In the genomic region with DNA sequence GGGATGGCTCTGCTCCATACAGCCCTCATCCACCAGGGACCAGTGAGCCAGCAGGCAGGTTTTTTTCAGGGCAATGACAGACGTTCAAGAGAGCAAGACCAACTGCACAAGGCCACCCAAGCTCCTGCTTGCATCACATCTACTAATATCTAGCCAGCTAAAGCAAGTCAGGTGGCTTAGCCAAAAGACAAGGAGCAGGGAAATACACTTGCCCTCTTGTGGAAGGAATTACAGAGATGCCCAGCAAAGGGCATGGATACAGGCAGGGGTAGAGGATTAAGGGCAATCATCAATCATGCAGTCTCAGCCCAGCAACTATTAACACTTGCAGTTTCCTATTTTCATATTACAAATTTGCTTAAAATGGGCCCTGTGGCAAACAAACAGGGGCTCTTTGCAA, we compare ENCODE assay signal across 28 cellular contexts.
DNase-seq lines count a peak whose midpoint lies in the region; ATAC-seq, FAIRE-seq and TF ChIP-seq lines count a peak whose summit lies in the region.
"Had no signal": no experiment of that assay in that cellular context is flagged by ENCODE, and none has a peak within 500 bp of the region (broad histone marks: within the 10 kb centered on the region; RNA-seq: fewer than 3 reads in every experiment).

No MANE protein-coding gene starts in this region.

- FAIRE-seq in H1 (lab: Jason Lieb, UNC) = no peak
- FAIRE-seq: G401.6, H54, K562 had no signal

- H2BK15ac ChIP-seq in H1 (ENCODE audit: low read length) = no peak overlapping the region

- no peak overlapping the region for H3K23ac ChIP-seq in H1 (ENCODE audit: insufficient read length)
- no peak overlapping the region for H3K23ac ChIP-seq in trophoblast cell (ENCODE audit: low read length)

- H2AFZ ChIP-seq in H1 (ENCODE audit: low read length) = peak overlapping the region; percentile 79; the same call in 1 of the 2 replicates
- no peak overlapping the region for H2AFZ ChIP-seq in trophoblast cell (ENCODE audit: insufficient read depth, low read length, poor library complexity)

- H3K56ac ChIP-seq in H1 (replicated peaks; ENCODE audit: insufficient read length, low read depth, low read length) = no peak overlapping the region

- peak in 2 of 3 experiments; percentile 28 to 46; a peak in 2 of 4 replicates for TF ChIP-seq CTCF in H1 (IDR thresholded peaks at IDR 0.05; ENCODE audit: control extremely low read depth in 1 of 3, insufficient read depth in 1 of 3, low read depth in 1 of 3, low read length in 3 of 3)

- H3K36me3 ChIP-seq in H1 (ENCODE audit: control insufficient read depth in 2 of 4, insufficient read depth in 4 of 4, low read length in 3 of 4) = no peaks in the 10 kb centered on the region
- no peaks in the 10 kb centered on the region for H3K36me3 ChIP-seq in trophoblast cell (ENCODE audit: control insufficient read depth in 1 of 2, insufficient read depth in 2 of 2, low read length in 2 of 2)
- H3K36me3 ChIP-seq: prostate gland had no signal

- H3K4me1 ChIP-seq in H1 (replicated peaks in 1 of 4; ENCODE audit: control insufficient read depth in 3 of 4, insufficient read depth in 4 of 4, low read length in 3 of 4) = no peaks in the 10 kb centered on the region; a peak in 1 of 7 replicates
- no peaks in the 10 kb centered on the region for H3K4me1 ChIP-seq in trophoblast cell (ENCODE audit: control insufficient read depth in 1 of 2, insufficient read depth in 2 of 2, low read length in 2 of 2)
- H3K4me1 ChIP-seq: prostate gland had no signal

- no peaks in the 10 kb centered on the region; a peak in 1 of 7 replicates for H3K27me3 ChIP-seq in H1 (replicated peaks in 1 of 4; ENCODE audit: control insufficient read depth in 3 of 4, extremely low read depth in 1 of 4, insufficient read depth in 3 of 4, low read length in 3 of 4)
- no peaks in the 10 kb centered on the region for H3K27me3 ChIP-seq in trophoblast cell (ENCODE audit: insufficient read depth, low read length)

- H4K5ac ChIP-seq in H1 (ENCODE audit: insufficient read length, low read depth, low read length) = no peak overlapping the region

- TF ChIP-seq EP300 in H1 (IDR thresholded peaks at IDR 0.05; ENCODE audit: borderline replicate concordance in 1 of 2, low read depth in 2 of 2, low read length in 2 of 2) = no peak

- no peaks in the 10 kb centered on the region for H4K20me1 ChIP-seq in H1 (replicated peaks in 1 of 2; ENCODE audit: control insufficient read depth in 1 of 2, insufficient read depth in 2 of 2, low read length in 2 of 2)

- H2BK20ac ChIP-seq in H1 (ENCODE audit: low read length) = no peak overlapping the region

- H3K14ac ChIP-seq in H1 (ENCODE audit: insufficient read length) (no peak overlapping the region), trophoblast cell (ENCODE audit: low read length) (no peak overlapping the region)

- H3K9me3 ChIP-seq in H1 (ENCODE audit: insufficient read depth in 2 of 2, low read depth in 1 of 2, low read length in 1 of 2) (no peaks in the 10 kb centered on the region), trophoblast cell (ENCODE audit: insufficient read depth, low read depth, low read length) (peaks cover 2% of the 10 kb centered on the region)
- H3K9me3 ChIP-seq: prostate gland had no signal

- H4K8ac ChIP-seq in H1 (ENCODE audit: extremely low read depth, insufficient read depth, low read length) (no peak overlapping the region), trophoblast cell (ENCODE audit: low read depth, low read length) (no peak overlapping the region)

- ATAC-seq in HG03139 (IDR thresholded peaks at IDR 0.05; ENCODE audit: unreplicated experiment) (no peak), HG03439 (IDR thresholded peaks at IDR 0.05; ENCODE audit: unreplicated experiment) (no peak)
- ATAC-seq: effector memory CD8-positive, alpha-beta T cell; esophagus mucosa; K562 had no signal

- H2BK5ac ChIP-seq in H1 (ENCODE audit: low read depth, low read length) (no peak overlapping the region), trophoblast cell (ENCODE audit: low read depth, low read length, poor library complexity) (no peak overlapping the region)

- POLR2A ChIA-PET in H1 (lab: Charles Lee; ENCODE audit: partially characterized antibody) = interaction anchor here (0.6 kb wide), 1 partner anchor 30 kb away, joined by 3 read pairs; no protein-coding TSS in a partner anchor

- H3K79me2 ChIP-seq in H1 (ENCODE audit: control insufficient read depth in 1 of 2, insufficient read depth in 2 of 2, low read length in 2 of 2) (no peaks in the 10 kb centered on the region), trophoblast cell (ENCODE audit: control insufficient read depth, insufficient read depth, low read length, poor library complexity) (no peaks in the 10 kb centered on the region)

- no peak overlapping the region for H2BK120ac ChIP-seq in H1 (replicated peaks; ENCODE audit: low read depth, low read length)
- no peak overlapping the region for H2BK120ac ChIP-seq in trophoblast cell (ENCODE audit: insufficient read depth, low read length, poor library complexity)

- H2AK5ac ChIP-seq in H1 (ENCODE audit: low read depth, low read length) (no peak overlapping the region), trophoblast cell (ENCODE audit: low read length) (no peak overlapping the region)

- no peak overlapping the region for H3K18ac ChIP-seq in H1 (ENCODE audit: extremely low read depth, low read length)
- no peak overlapping the region for H3K18ac ChIP-seq in trophoblast cell (ENCODE audit: low read length)

- H4K12ac ChIP-seq in trophoblast cell (ENCODE audit: low read depth, low read length) = no peak overlapping the region

- H2BK12ac ChIP-seq in H1 (ENCODE audit: low read depth, low read length) (no peak overlapping the region), trophoblast cell (ENCODE audit: low read length) (no peak overlapping the region)

- H3K4ac ChIP-seq in H1 (replicated peaks; ENCODE audit: insufficient read length, low read depth, low read length) (no peak overlapping the region), trophoblast cell (ENCODE audit: low read depth, low read length) (no peak overlapping the region)

- H3K23me2 ChIP-seq in H1 (ENCODE audit: low read depth, low read length) = no peaks in the 10 kb centered on the region

- 50% methylated on average over 1 of the region's 1 CpG; no CpG with 5 or more reads in 1 of the 2 experiments for WGBS in H1 (ENCODE audit: extremely low coverage in 1 of 2, insufficient coverage in 1 of 2, insufficient read length in 1 of 2, insufficient replicate concordance in 2 of 2, low coverage in 1 of 2, low lambda C conversion rate in 2 of 2, missing lambda C conversion rate in 1 of 2), 2 experiments
- WGBS in trophoblast cell (ENCODE audit: extremely low coverage, insufficient coverage, insufficient read length) = no CpG with 5 or more reads among the region's 1 CpG

- no peak overlapping the region for H3K9ac ChIP-seq in H1 (replicated peaks in 1 of 4; ENCODE audit: extremely low read depth in 1 of 4, low read depth in 3 of 4, low read length in 3 of 4)
- H3K9ac ChIP-seq in trophoblast cell (ENCODE audit: low read length) = no peak overlapping the region

- H3K27ac ChIP-seq in H1 (ENCODE audit: low read depth, low read length) = no peak overlapping the region
- H3K27ac ChIP-seq in trophoblast cell (ENCODE audit: low read depth, low read length) = no peak overlapping the region
- H3K27ac ChIP-seq: 22Rv1, coronary artery, prostate gland had no signal

- H3K4me2 ChIP-seq in H1 (ENCODE audit: insufficient read depth in 1 of 2, low read depth in 2 of 2, low read length in 2 of 2) (no peak overlapping the region), trophoblast cell (ENCODE audit: low read length) (no peak overlapping the region)

- H3K4me3 ChIP-seq in H1 (ENCODE audit: extremely low read depth in 1 of 4, insufficient read depth in 2 of 4, low read depth in 3 of 4, low read length in 4 of 4) (no peak overlapping the region), trophoblast cell (ENCODE audit: low read depth, low read length) (no peak overlapping the region)
- H3K4me3 ChIP-seq: coronary artery, K562, prostate gland had no signal

- no peak overlapping the region for H4K91ac ChIP-seq in H1 (replicated peaks; ENCODE audit: insufficient read length, low read length)
- no peak overlapping the region for H4K91ac ChIP-seq in trophoblast cell (ENCODE audit: low read depth, low read length)

- DNase-seq in DMS 273 (lab: John Stamatoyannopoulos, UW; ENCODE audit: unreplicated experiment) = peak; percentile 10
- no peak for DNase-seq in DMS 273 treated with DMSO at 0.1 percent for 48 hours (lab: John Stamatoyannopoulos, UW)
- DNase-seq in M059J (ENCODE audit: low read depth) = peak; percentile 6
- no peak for DNase-seq in H1 (ENCODE audit: low read depth in 1 of 2, low spot score in 2 of 2)
- DNase-seq in trophoblast cell = peak; percentile 3 to 53
- DNase-seq in cerebellar nuclear complex (lab: John Stamatoyannopoulos, UW) = no peak
- DNase-seq: activated CD4-positive, alpha-beta memory T cell treated with anti-CD3 and anti-CD28 coated beads, Interleukin-2, amount 10 ng/mL, durations not matched to agents 7 days and 5 days; activated CD4-positive, CD25-positive, alpha-beta regulatory T cell treated with anti-CD3 and anti-CD28 coated beads, Interleukin-2, amount 50 U/mL, for 72 hours; activated effector memory CD4-positive, alpha-beta T cell treated with Interleukin-2 at 50 U/mL for 16 hours; activated naive CD8-positive, alpha-beta T cell treated with anti-CD3 and anti-CD28 coated beads for 36 hours; aorta; CD8-positive, alpha-beta memory T cell; effector memory CD8-positive, alpha-beta T cell; foreskin melanocyte; MM.1S; NCI-H1417 treated with DMSO at 0.1 percent for 48 hours; NCI-H2081 treated with DMSO at 0.1 percent for 48 hours; NCI-H446 treated with DMSO at 0.1 percent for 48 hours; OCI-M1 had no signal

- no peak for TF ChIP-seq POLR2A in H1 (IDR thresholded peaks at IDR 0.05; ENCODE audit: control extremely low read depth in 1 of 2, low read depth in 2 of 2, low read length in 2 of 2)

- H3K79me1 ChIP-seq in H1 (ENCODE audit: low read depth, low read length) = no peaks in the 10 kb centered on the region
- no peaks in the 10 kb centered on the region for H3K79me1 ChIP-seq in trophoblast cell (ENCODE audit: low read length)

- CTCF ChIA-PET in H1 (lab: Charles Lee; ENCODE audit: partially characterized antibody) = interaction anchor here (0.8 to 4.2 kb wide), 14 partner anchors 9 to 117 kb away, joined by 3 to 25 read pairs (median 4); no protein-coding TSS in a partner anchor

- TF ChIP-seq RAD21 in H1 (IDR thresholded peaks at IDR 0.05 in 1 of 2, conservative IDR thresholded peaks at IDR 0.05 in 1 of 2; ENCODE audit: low read depth in 2 of 2, low read length in 2 of 2) = peak; percentile 2 to 34; a peak in 1 of 4 replicates

TF ChIP-seq in H1, 55 proteins besides CTCF, POLR2A, EP300 and RAD21:
- TF ChIP-seq MAX (IDR thresholded peaks at IDR 0.05) = no peak
- peak; percentile 92 for TF ChIP-seq TEAD4 (IDR thresholded peaks at IDR 0.05; ENCODE audit: low read depth, low read length)
- TF ChIP-seq CEBPB (IDR thresholded peaks at IDR 0.05; ENCODE audit: low read depth, low read length) = peak; percentile 35; the same call in 1 of the 2 replicates

Comparison
In these comparisons a context has a peak if more than half of its experiments do, and no peak if none do; other contexts are left out.
1. DNase-seq: peak in DMS 273 (single experiment), M059J (single experiment) and trophoblast cell (2 of 2); none in DMS 273 treated with DMSO at 0.1 percent for 48 hours (single experiment), H1 (0 of 2) and cerebellar nuclear complex (0 of 2).